Comparison of ENCODE assay signal across 20 cellular contexts in genomic region chr12:58883576-58884334, GRCh38. TPM values are rescaled to one million over a fixed set of nuclear protein-coding genes. Genes with fewer than 3 reads are reported as not detected.
DNase-seq lines count a peak whose midpoint lies in the region; ATAC-seq and TF ChIP-seq lines count a peak whose summit lies in the region.
"Had no signal": no experiment of that assay in that cellular context is flagged by ENCODE, and none has a peak within 500 bp of the region (broad histone marks: within the 10 kb centered on the region; RNA-seq: fewer than 3 reads in every experiment).

No MANE protein-coding gene starts in this region.

- no peaks in the 10 kb centered on the region for H3K4me1 ChIP-seq in upper lobe of right lung
- H3K4me1 ChIP-seq: upper lobe of left lung had no signal

- no peaks in the 10 kb centered on the region for H3K27me3 Mint-ChIP-seq in nephron progenitor cell (ENCODE audit: low read depth, poor library complexity)
- no peaks in the 10 kb centered on the region for H3K27me3 Mint-ChIP-seq in activated naive CD8-positive, alpha-beta T cell treated with anti-CD3 and anti-CD28 coated beads for 36 hours
- H3K27me3 Mint-ChIP-seq: T-cell had no signal

- H3K4me3 Mint-ChIP-seq in nephron progenitor cell = no peak overlapping the region
- no peak overlapping the region for H3K4me3 Mint-ChIP-seq in activated naive CD8-positive, alpha-beta T cell treated with anti-CD3 and anti-CD28 coated beads for 36 hours
- H3K4me3 Mint-ChIP-seq: activated CD8-positive, alpha-beta T cell treated with anti-CD3 and anti-CD28 coated beads, Interleukin-2, amount 10 ng/mL, durations not matched to agents 7 days and 5 days; natural killer cell; T-cell had no signal

- no peaks in the 10 kb centered on the region for H3K9me3 Mint-ChIP-seq in nephron progenitor cell
- no peaks in the 10 kb centered on the region for H3K9me3 Mint-ChIP-seq in activated naive CD8-positive, alpha-beta T cell treated with anti-CD3 and anti-CD28 coated beads for 36 hours

- intact Hi-C loops in upper lobe of right lung (cut with DNase I) = no loop called here

- peak overlapping the region; percentile 82 for H3K27ac Mint-ChIP-seq in nephron progenitor cell
- H3K27ac Mint-ChIP-seq in activated naive CD8-positive, alpha-beta T cell treated with anti-CD3 and anti-CD28 coated beads for 36 hours = no peak overlapping the region
- H3K27ac Mint-ChIP-seq: activated CD8-positive, alpha-beta T cell treated with anti-CD3 and anti-CD28 coated beads, Interleukin-2, amount 10 ng/mL, durations not matched to agents 7 days and 5 days; natural killer cell; T-cell had no signal

- no peak overlapping the region for H3K27ac ChIP-seq in upper lobe of right lung
- H3K27ac ChIP-seq: C4-2B, upper lobe of left lung had no signal

- H3K36me3 ChIP-seq in upper lobe of right lung = peaks cover 88% of the 10 kb centered on the region

- TF ChIP-seq CTCF in nephron progenitor cell (IDR thresholded peaks at IDR 0.05) (no peak), upper lobe of right lung (IDR thresholded peaks at IDR 0.05) (no peak)

- H3K4me3 ChIP-seq in upper lobe of right lung = no peak overlapping the region
- H3K4me3 ChIP-seq: upper lobe of left lung had no signal

- H3K9me3 ChIP-seq in upper lobe of right lung = no peaks in the 10 kb centered on the region
- H3K9me3 ChIP-seq: upper lobe of left lung had no signal

- no peaks in the 10 kb centered on the region for H3K27me3 ChIP-seq in upper lobe of right lung
- H3K27me3 ChIP-seq: upper lobe of left lung had no signal

- ATAC-seq in GM18868 (IDR thresholded peaks at IDR 0.05; ENCODE audit: unreplicated experiment) (peak; percentile 49), HG02852 (IDR thresholded peaks at IDR 0.05; ENCODE audit: unreplicated experiment) (peak; percentile 55), upper lobe of right lung (no peak)
- ATAC-seq: activated CD8-positive, alpha-beta T cell treated with anti-CD3 and anti-CD28 coated beads, Interleukin-2, amount 10 ng/mL, durations not matched to agents 7 days and 5 days; left colon; natural killer cell; PC-3; T-cell had no signal

- peak; percentile 60 for DNase-seq in NCI-H69 (lab: John Stamatoyannopoulos, UW)
- no peak for DNase-seq in nephron progenitor cell
- DNase-seq in upper lobe of right lung = no peak
- no peak for DNase-seq in activated naive CD8-positive, alpha-beta T cell treated with anti-CD3 and anti-CD28 coated beads for 36 hours
- no peak for DNase-seq in mucosa of gallbladder (ENCODE audit: low spot score)
- DNase-seq: activated CD4-positive, alpha-beta T cell treated with anti-CD3 and anti-CD28 coated beads for 1 hour; activated CD8-positive, alpha-beta T cell treated with anti-CD3 and anti-CD28 coated beads, Interleukin-2, amount 10 ng/mL, durations not matched to agents 7 days and 5 days; activated gamma-delta T cell treated with Interleukin-2 at 50 U/mL for 16 hours; amygdala; head of caudate nucleus; left colon; natural killer cell; PC-3; SIG-M5; stimulated activated CD8-positive, alpha-beta memory T cell treated with anti-CD3 and anti-CD28 coated beads, Interleukin-4, amount 100 ng/mL, for 48 hours; T-cell; upper lobe of left lung had no signal

- H3K36me3 Mint-ChIP-seq in nephron progenitor cell (ENCODE audit: low read depth) = peaks cover 91% of the 10 kb centered on the region
- no peaks in the 10 kb centered on the region for H3K36me3 Mint-ChIP-seq in activated naive CD8-positive, alpha-beta T cell treated with anti-CD3 and anti-CD28 coated beads for 36 hours
- H3K36me3 Mint-ChIP-seq: natural killer cell, T-cell had no signal

- no peaks in the 10 kb centered on the region for H3K4me1 Mint-ChIP-seq in nephron progenitor cell
- H3K4me1 Mint-ChIP-seq in activated naive CD8-positive, alpha-beta T cell treated with anti-CD3 and anti-CD28 coated beads for 36 hours = no peaks in the 10 kb centered on the region
- H3K4me1 Mint-ChIP-seq: natural killer cell, T-cell had no signal

RNA-seq across cellular contexts. Expression of gene LRIG3, which starts 36.5 kb away (rescaled TPM):
- total RNA-seq in upper lobe of right lung = 40.5 TPM
- total RNA-seq in activated naive CD8-positive, alpha-beta T cell treated with anti-CD3 and anti-CD28 coated beads for 36 hours = not detected
- total RNA-seq in mucosa of gallbladder = 50.8 TPM
- total RNA-seq: activated CD8-positive, alpha-beta T cell treated with anti-CD3 and anti-CD28 coated beads, Interleukin-2, amount 10 ng/mL, durations not matched to agents 7 days and 5 days had no signal

Comparison
In these comparisons a context has a peak if more than half of its experiments do, and no peak if none do; other contexts are left out.
1. RNA of gene LRIG3, which starts 36.5 kb away (total RNA-seq): 50.8 TPM in mucosa of gallbladder (single experiment) and 40.5 TPM in upper lobe of right lung (single experiment); not detected in activated naive CD8-positive, alpha-beta T cell treated with anti-CD3 and anti-CD28 coated beads for 36 hours; every median in the first group is over 10 times any median in the second.